ENCODE assay signal across 10 cellular contexts in genomic region chr13:26362261-26362660, GRCh38.
"Had no signal": no experiment of that assay in that cellular context is flagged by ENCODE, and none has a peak within 500 bp of the region (broad histone marks: within the 10 kb centered on the region; RNA-seq: fewer than 3 reads in every experiment).

No MANE protein-coding gene starts in this region.

- H3K9ac ChIP-seq: GM23248, KMS-11 had no signal

- ATAC-seq: HCT116, HepG2 had no signal

- H3K4me2 ChIP-seq: KMS-11 had no signal

- H3K27ac Mint-ChIP-seq: IgD-negative memory B cell had no signal

- H3K27ac ChIP-seq: GM23248, HL-60, KMS-11 had no signal

- H3K9me3 ChIP-seq: HAP-1 had no signal

- H3K36me3 ChIP-seq: HAP-1 had no signal

- H3K27me3 Mint-ChIP-seq: IgD-negative memory B cell had no signal

- H3K4me3 ChIP-seq: GM23248, HAP-1 had no signal

- H3K4me1 ChIP-seq: HAP-1 had no signal

- FAIRE-seq: HepG2 had no signal

- H3K4me3 Mint-ChIP-seq: IgD-negative memory B cell had no signal

- H2AFZ ChIP-seq: GM23248 had no signal

- DNase-seq: GM23248, GOT3, H7, KBM-7 had no signal
